ENCODE assay signal across 16 cellular contexts in genomic region chr6:34205916-34206315, GRCh38. TPM values are rescaled to one million over a fixed set of nuclear protein-coding genes. Genes with fewer than 3 reads are reported as not detected.
A peak's percentile ranks its signal among the peaks of the same experiment; 100 is the strongest.
DNase-seq lines count a peak whose midpoint lies in the region; ATAC-seq and TF ChIP-seq lines count a peak whose summit lies in the region.
"Had no signal": no experiment of that assay in that cellular context is flagged by ENCODE, and none has a peak within 500 bp of the region (broad histone marks: within the 10 kb centered on the region; RNA-seq: fewer than 3 reads in every experiment).

No MANE protein-coding gene starts in this region.

- no peak overlapping the region for H4K8ac ChIP-seq in mesendoderm (ENCODE audit: low read depth, low read length)

- CTCF ChIA-PET in activated CD8-positive, alpha-beta T cell treated with anti-CD3 and anti-CD28 coated beads for 36 hours (lab: Charles Lee): interaction anchor here (1.0 to 2.0 kb wide), 5 partner anchors 10 to 42 kb away, joined by 3 to 8 read pairs (median 3); no protein-coding TSS in a partner anchor
- CTCF ChIA-PET in activated CD8-positive, alpha-beta T cell treated with anti-CD3 and anti-CD28 coated beads, Interleukin-2, amount 10 ng/mL, durations not matched to agents 7 days and 5 days (lab: Charles Lee): interaction anchor here (1.2 to 3.7 kb wide), 5 partner anchors 10 to 254 kb away, joined by 3 to 30 read pairs (median 4); partner anchors contain the start of gene SMIM29

- no peak for TF ChIP-seq CTCF in activated CD8-positive, alpha-beta T cell treated with anti-CD3 and anti-CD28 coated beads for 36 hours (IDR thresholded peaks at IDR 0.05)
- TF ChIP-seq CTCF in RWPE2 (IDR thresholded peaks at IDR 0.05; ENCODE audit: poor library complexity, severe bottlenecking) (no peak), endodermal cell (conservative IDR thresholded peaks at IDR 0.05) (no peak)

- no peak for ATAC-seq in activated CD8-positive, alpha-beta T cell treated with anti-CD3 and anti-CD28 coated beads for 36 hours
- no peak for ATAC-seq in activated CD8-positive, alpha-beta T cell treated with anti-CD3 and anti-CD28 coated beads, Interleukin-2, amount 10 ng/mL, durations not matched to agents 7 days and 5 days
- ATAC-seq in RWPE2 (ENCODE audit: low read depth): 0 out of 3 replicates have a peak, but pooled peaks have one; percentile 10
- ATAC-seq: CD8-positive, alpha-beta T cell; HepG2 had no signal

- H3K23ac ChIP-seq in mesendoderm (ENCODE audit: low read length): no peak overlapping the region

- H3K9me3 Mint-ChIP-seq in activated CD8-positive, alpha-beta T cell treated with anti-CD3 and anti-CD28 coated beads for 36 hours: no peaks in the 10 kb centered on the region
- peaks cover 3% of the 10 kb centered on the region for H3K9me3 Mint-ChIP-seq in activated CD8-positive, alpha-beta T cell treated with anti-CD3 and anti-CD28 coated beads, Interleukin-2, amount 10 ng/mL, durations not matched to agents 7 days and 5 days (ENCODE audit: insufficient read depth)
- H3K9me3 Mint-ChIP-seq in endodermal cell: no peaks in the 10 kb centered on the region
- H3K9me3 Mint-ChIP-seq in activated naive CD8-positive, alpha-beta T cell treated with anti-CD3 and anti-CD28 coated beads for 36 hours: no peaks in the 10 kb centered on the region
- H3K9me3 Mint-ChIP-seq: CD8-positive, alpha-beta T cell had no signal

- H3K27ac Mint-ChIP-seq in activated CD8-positive, alpha-beta T cell treated with anti-CD3 and anti-CD28 coated beads for 36 hours: peak overlapping the region; percentile 4
- no peak overlapping the region for H3K27ac Mint-ChIP-seq in activated CD8-positive, alpha-beta T cell treated with anti-CD3 and anti-CD28 coated beads, Interleukin-2, amount 10 ng/mL, durations not matched to agents 7 days and 5 days
- no peak overlapping the region for H3K27ac Mint-ChIP-seq in endodermal cell
- no peak overlapping the region for H3K27ac Mint-ChIP-seq in activated naive CD8-positive, alpha-beta T cell treated with anti-CD3 and anti-CD28 coated beads for 36 hours
- H3K27ac Mint-ChIP-seq: CD8-positive, alpha-beta T cell had no signal

- no peaks in the 10 kb centered on the region for H3K4me1 ChIP-seq in RWPE2 (ENCODE audit: insufficient read depth, poor library complexity, severe bottlenecking)
- peaks cover 4% of the 10 kb centered on the region for H3K4me1 ChIP-seq in endodermal cell (ENCODE audit: control insufficient read depth, insufficient read depth, low read length)
- peaks cover 5% of the 10 kb centered on the region for H3K4me1 ChIP-seq in mesendoderm (ENCODE audit: control insufficient read depth, low read depth, low read length)
- H3K4me1 ChIP-seq: Caco-2 had no signal

- no peak overlapping the region for H3K4me3 ChIP-seq in RWPE2 (ENCODE audit: severe bottlenecking)
- H3K4me3 ChIP-seq in endodermal cell (ENCODE audit: low read length): no peak overlapping the region
- H3K4me3 ChIP-seq in mesendoderm (ENCODE audit: low read length): no peak overlapping the region

- H3K79me1 ChIP-seq in mesendoderm (ENCODE audit: low read length): no peaks in the 10 kb centered on the region

- no peak overlapping the region for H3K4ac ChIP-seq in mesendoderm (ENCODE audit: low read depth, low read length)

- no peak overlapping the region for H3K4me3 Mint-ChIP-seq in activated CD8-positive, alpha-beta T cell treated with anti-CD3 and anti-CD28 coated beads for 36 hours
- H3K4me3 Mint-ChIP-seq in activated CD8-positive, alpha-beta T cell treated with anti-CD3 and anti-CD28 coated beads, Interleukin-2, amount 10 ng/mL, durations not matched to agents 7 days and 5 days: no peak overlapping the region
- no peak overlapping the region for H3K4me3 Mint-ChIP-seq in endodermal cell
- H3K4me3 Mint-ChIP-seq in activated naive CD8-positive, alpha-beta T cell treated with anti-CD3 and anti-CD28 coated beads for 36 hours: no peak overlapping the region
- H3K4me3 Mint-ChIP-seq: CD14-positive monocyte; CD8-positive, alpha-beta T cell had no signal

- H3K18ac ChIP-seq in mesendoderm (ENCODE audit: low read length): no peak overlapping the region

- H3K36me3 ChIP-seq in RWPE2 (ENCODE audit: low read depth) (no peaks in the 10 kb centered on the region), endodermal cell (ENCODE audit: control insufficient read depth, insufficient read depth, low read length) (no peaks in the 10 kb centered on the region), mesendoderm (ENCODE audit: control insufficient read depth, insufficient read depth, low read length) (no peaks in the 10 kb centered on the region)

- intact Hi-C loops in activated CD8-positive, alpha-beta T cell treated with anti-CD3 and anti-CD28 coated beads for 36 hours (cut with micrococcal nuclease): no loop called here

- no peaks in the 10 kb centered on the region for H3K36me3 Mint-ChIP-seq in activated CD8-positive, alpha-beta T cell treated with anti-CD3 and anti-CD28 coated beads for 36 hours (ENCODE audit: low read depth)
- H3K36me3 Mint-ChIP-seq in activated CD8-positive, alpha-beta T cell treated with anti-CD3 and anti-CD28 coated beads, Interleukin-2, amount 10 ng/mL, durations not matched to agents 7 days and 5 days (ENCODE audit: low read depth): no peaks in the 10 kb centered on the region
- H3K36me3 Mint-ChIP-seq in endodermal cell (ENCODE audit: low read depth): no peaks in the 10 kb centered on the region
- H3K36me3 Mint-ChIP-seq in activated naive CD8-positive, alpha-beta T cell treated with anti-CD3 and anti-CD28 coated beads for 36 hours: no peaks in the 10 kb centered on the region
- H3K36me3 Mint-ChIP-seq: CD14-positive monocyte; CD8-positive, alpha-beta T cell had no signal

- no peak overlapping the region for H3K27ac ChIP-seq in RWPE2 (ENCODE audit: poor library complexity, severe bottlenecking)
- no peak overlapping the region for H3K27ac ChIP-seq in endodermal cell (ENCODE audit: low read depth, low read length)
- no peak overlapping the region for H3K27ac ChIP-seq in mesendoderm (ENCODE audit: low read depth, low read length)
- H3K27ac ChIP-seq: 22Rv1 had no signal

- no peak overlapping the region for H4K5ac ChIP-seq in mesendoderm (ENCODE audit: low read length)

- H3K27me3 ChIP-seq in RWPE2 (ENCODE audit: insufficient read depth, poor library complexity, severe bottlenecking) (no peaks in the 10 kb centered on the region), endodermal cell (ENCODE audit: control insufficient read depth, insufficient read depth, low read length, poor library complexity, severe bottlenecking) (no peaks in the 10 kb centered on the region), mesendoderm (ENCODE audit: insufficient read depth, low read length, poor library complexity) (no peaks in the 10 kb centered on the region)

- no peaks in the 10 kb centered on the region for H3K27me3 Mint-ChIP-seq in activated CD8-positive, alpha-beta T cell treated with anti-CD3 and anti-CD28 coated beads for 36 hours
- no peaks in the 10 kb centered on the region for H3K27me3 Mint-ChIP-seq in activated CD8-positive, alpha-beta T cell treated with anti-CD3 and anti-CD28 coated beads, Interleukin-2, amount 10 ng/mL, durations not matched to agents 7 days and 5 days (ENCODE audit: low read depth)
- no peaks in the 10 kb centered on the region for H3K27me3 Mint-ChIP-seq in endodermal cell (ENCODE audit: insufficient read depth)
- H3K27me3 Mint-ChIP-seq in activated naive CD8-positive, alpha-beta T cell treated with anti-CD3 and anti-CD28 coated beads for 36 hours: no peaks in the 10 kb centered on the region

- no peak overlapping the region for H3K4me2 ChIP-seq in mesendoderm (ENCODE audit: low read length)

- H2BK15ac ChIP-seq in mesendoderm (replicated peaks; ENCODE audit: low read depth): no peak overlapping the region

- peak overlapping the region; percentile 42 for H3K56ac ChIP-seq in mesendoderm (ENCODE audit: low read length)

- H2BK120ac ChIP-seq in mesendoderm (ENCODE audit: low read depth, low read length): no peak overlapping the region

- WGBS in endodermal cell (ENCODE audit: insufficient coverage in 1 of 2, insufficient read length in 1 of 2), 2 experiments: 85% methylated on average over 2 of the region's 2 CpGs; no CpG with 5 or more reads in 1 of the 2 experiments
- no CpG with 5 or more reads among the region's 2 CpGs for WGBS in mesendoderm (ENCODE audit: extremely low coverage, insufficient coverage, low lambda C conversion rate)

- H3K9ac ChIP-seq in endodermal cell (ENCODE audit: extremely low read depth, low read length, poor library complexity, severe bottlenecking) (no peak overlapping the region), mesendoderm (ENCODE audit: low read length) (no peak overlapping the region)

- no peaks in the 10 kb centered on the region for H3K9me3 ChIP-seq in RWPE2 (ENCODE audit: severe bottlenecking)
- no peaks in the 10 kb centered on the region for H3K9me3 ChIP-seq in endodermal cell (ENCODE audit: control insufficient read depth, low read length)
- H3K9me3 ChIP-seq: Caco-2 had no signal

- H3K4me1 Mint-ChIP-seq in activated CD8-positive, alpha-beta T cell treated with anti-CD3 and anti-CD28 coated beads for 36 hours (ENCODE audit: low read depth): peaks cover 35% of the 10 kb centered on the region
- peaks cover 22% of the 10 kb centered on the region for H3K4me1 Mint-ChIP-seq in activated CD8-positive, alpha-beta T cell treated with anti-CD3 and anti-CD28 coated beads, Interleukin-2, amount 10 ng/mL, durations not matched to agents 7 days and 5 days (ENCODE audit: low read depth)
- H3K4me1 Mint-ChIP-seq in endodermal cell: peaks cover 15% of the 10 kb centered on the region
- peaks cover 15% of the 10 kb centered on the region for H3K4me1 Mint-ChIP-seq in activated naive CD8-positive, alpha-beta T cell treated with anti-CD3 and anti-CD28 coated beads for 36 hours

- POLR2A ChIA-PET in activated CD8-positive, alpha-beta T cell treated with anti-CD3 and anti-CD28 coated beads for 36 hours (lab: Charles Lee): interaction anchor here (1.8 to 3.2 kb wide), 2 partner anchors 9 to 27 kb away, joined by 3 to 11 read pairs; no protein-coding TSS in a partner anchor
- POLR2A ChIA-PET in activated CD8-positive, alpha-beta T cell treated with anti-CD3 and anti-CD28 coated beads, Interleukin-2, amount 10 ng/mL, durations not matched to agents 7 days and 5 days (lab: Charles Lee): interaction anchor here (2.4 kb wide), 1 partner anchor 31 kb away, joined by 7 read pairs; the partner anchor contains the start of gene HMGA1

- DNase-seq in activated CD8-positive, alpha-beta T cell treated with anti-CD3 and anti-CD28 coated beads for 36 hours: no peak
- no peak for DNase-seq in activated CD8-positive, alpha-beta T cell treated with anti-CD3 and anti-CD28 coated beads, Interleukin-2, amount 10 ng/mL, durations not matched to agents 7 days and 5 days
- DNase-seq in RWPE2 (ENCODE audit: low spot score) (no peak), endodermal cell (peak; percentile 55), mesendoderm (no peak), GF-D8 (lab: John Stamatoyannopoulos, UW) (no peak), NCI-H2171 (lab: John Stamatoyannopoulos, UW) (no peak)
- no peak for DNase-seq in activated naive CD8-positive, alpha-beta T cell treated with anti-CD3 and anti-CD28 coated beads for 36 hours
- DNase-seq: Caco-2; CD8-positive, alpha-beta T cell; DMS53; GOT3; HCEC 1CT had no signal

- no peak overlapping the region for H2AK5ac ChIP-seq in mesendoderm (ENCODE audit: low read length)

- H2BK5ac ChIP-seq in mesendoderm (ENCODE audit: low read length): no peak overlapping the region

- H3K79me2 ChIP-seq in mesendoderm (ENCODE audit: control insufficient read depth, insufficient read depth, low read length): no peaks in the 10 kb centered on the region

RNA-seq across cellular contexts. Expression of gene HMGA1, which starts 30.8 kb away (rescaled TPM):
- 100 to 1,000 TPM; 683 to 709 TPM for total RNA-seq in activated CD8-positive, alpha-beta T cell treated with anti-CD3 and anti-CD28 coated beads for 36 hours
- 100 to 1,000 TPM; 300 to 308 TPM for total RNA-seq in activated CD8-positive, alpha-beta T cell treated with anti-CD3 and anti-CD28 coated beads, Interleukin-2, amount 10 ng/mL, durations not matched to agents 7 days and 5 days
- 1,000 to 10,000 TPM; 1,306 to 1,595 TPM for total RNA-seq in endodermal cell
- polyA plus RNA-seq in endodermal cell (2013, experiment 1 of 2): 1,230 TPM
- polyA plus RNA-seq in endodermal cell (2013, experiment 2 of 2): 1,159 TPM
- polyA plus RNA-seq in mesendoderm (2013, experiment 1 of 2): 3,300 TPM
- polyA plus RNA-seq in mesendoderm (2013, experiment 2 of 2): 3,237 TPM
- 100 to 1,000 TPM; 803 to 814 TPM for total RNA-seq in activated naive CD8-positive, alpha-beta T cell treated with anti-CD3 and anti-CD28 coated beads for 36 hours

RNA-seq across cellular contexts. Expression of gene SMIM29, which starts 42.9 kb away (rescaled TPM):
- total RNA-seq in activated CD8-positive, alpha-beta T cell treated with anti-CD3 and anti-CD28 coated beads for 36 hours: 10 to 100 TPM; 13.3 to 16.4 TPM
- total RNA-seq in activated CD8-positive, alpha-beta T cell treated with anti-CD3 and anti-CD28 coated beads, Interleukin-2, amount 10 ng/mL, durations not matched to agents 7 days and 5 days: 10 to 100 TPM; 21.3 to 26.7 TPM
- total RNA-seq in endodermal cell: 1 to 10 TPM; 7.2 to 7.9 TPM
- 16.4 TPM for polyA plus RNA-seq in endodermal cell (2013, experiment 1 of 2)
- 14.3 TPM for polyA plus RNA-seq in endodermal cell (2013, experiment 2 of 2)
- polyA plus RNA-seq in mesendoderm (2013, experiment 1 of 2): 4.7 TPM
- polyA plus RNA-seq in mesendoderm (2013, experiment 2 of 2): 4.6 TPM
- 10 to 100 TPM; 13.1 to 14.2 TPM for total RNA-seq in activated naive CD8-positive, alpha-beta T cell treated with anti-CD3 and anti-CD28 coated beads for 36 hours
